In genomic region chr15:67674983-67675382, GRCh38 we compare ENCODE assay signal across 29 cellular contexts.
"Had no signal": no experiment of that assay in that cellular context is flagged by ENCODE, and none has a peak within 500 bp of the region (broad histone marks: within the 10 kb centered on the region; RNA-seq: fewer than 3 reads in every experiment).

No MANE protein-coding gene starts in this region.

- H3K4me3 ChIP-seq: body of pancreas, colonic mucosa, esophagus squamous epithelium, gastrocnemius medialis, heart left ventricle had no signal

- H3K4me1 ChIP-seq: body of pancreas, colonic mucosa, esophagus squamous epithelium, foreskin keratinocyte, gastrocnemius medialis had no signal

- DNase-seq: activated CD4-positive, alpha-beta memory T cell treated with anti-CD3 and anti-CD28 coated beads, Interleukin-2, amount 10 ng/mL, durations not matched to agents 7 days and 5 days; activated CD4-positive, alpha-beta T cell treated with anti-CD3 and anti-CD28 coated beads for 1 hour; activated CD4-positive, alpha-beta T cell treated with anti-CD3 and anti-CD28 coated beads for 4 hours; activated CD4-positive, alpha-beta T cell treated with anti-CD3 and anti-CD28 coated beads, Interleukin-2, amount 10 ng/mL, durations not matched to agents 7 days and 5 days; activated CD4-positive, alpha-beta T cell treated with anti-CD3 and anti-CD28 coated beads, Interleukin-2, amount 50 U/mL, for 4 hours; activated CD8-positive, alpha-beta memory T cell treated with anti-CD3 and anti-CD28 coated beads, Interleukin-2, amount 50 U/mL, for 48 hours; activated gamma-delta T cell; activated naive CD4-positive, alpha-beta T cell; activated naive CD4-positive, alpha-beta T cell treated with anti-CD3 and anti-CD28 coated beads, Interleukin-2, amount 10 ng/mL, durations not matched to agents 7 days and 5 days; activated T-cell treated with anti-CD3 and anti-CD28 coated beads for 4 hours; activated T-cell treated with anti-CD3 and anti-CD28 coated beads, Interleukin-2, amount 50 U/mL, for 24 hours; activated T-cell treated with anti-CD3 and anti-CD28 coated beads, Interleukin-2, amount 50 U/mL, for 72 hours; amniotic stem cell; anterior cingulate cortex; body of pancreas; caudate nucleus; cerebellar nuclear complex; colonic mucosa; effector CD8-positive, alpha-beta T cell; esophagus squamous epithelium; foreskin keratinocyte; gastrocnemius medialis; glutamatergic neuron; heart left ventricle; T-helper 2 cell had no signal

- H3K9me3 ChIP-seq: body of pancreas, colonic mucosa, esophagus squamous epithelium, gastrocnemius medialis had no signal

- H3K27ac ChIP-seq: body of pancreas, colonic mucosa, epithelial cell of prostate, esophagus squamous epithelium, foreskin keratinocyte, gastrocnemius medialis, heart left ventricle, VCaP had no signal

- ATAC-seq: activated naive CD4-positive, alpha-beta T cell treated with anti-CD3 and anti-CD28 coated beads, Interleukin-2, amount 50 U/mL, for 72 hours; activated T-cell treated with anti-CD3 and anti-CD28 coated beads, Interleukin-2, amount 50 U/mL, for 72 hours; body of pancreas; foreskin keratinocyte; gastrocnemius medialis; heart left ventricle; WTC11 had no signal

- H3K36me3 ChIP-seq: colonic mucosa, esophagus squamous epithelium, gastrocnemius medialis, heart left ventricle had no signal
